In genomic region chr15:85707519-85708338, GRCh38 we compare ENCODE assay signal across 8 cellular contexts.
DNase-seq lines count a peak whose midpoint lies in the region; ATAC-seq and TF ChIP-seq lines count a peak whose summit lies in the region.

No MANE protein-coding gene starts in this region.

- no peak for TF ChIP-seq CTCF in VCaP (conservative IDR thresholded peaks at IDR 0.05)
- TF ChIP-seq CTCF in gastrocnemius medialis (IDR thresholded peaks at IDR 0.05 in 4 of 5, conservative IDR thresholded peaks at IDR 0.05 in 1 of 5) = peak in 1 of 5 experiments; percentile 9

- in situ Hi-C loops in gastrocnemius medialis (cut with MboI; ENCODE audit: low sequenced_read_pairs in 4 of 4) = loop anchor here in 3 of 4 donors (10.0 to 25.0 kb wide), 3 partner anchors 93 to 220 kb away; no protein-coding TSS in a partner anchor

- ATAC-seq in HG02642 (IDR thresholded peaks at IDR 0.05; ENCODE audit: poor library complexity, unreplicated experiment) (peak; percentile 17), Right ventricle myocardium superior (ENCODE audit: poor library complexity) (peak; percentile 39), gastrocnemius medialis (peak; percentile 76 to 84)

- H3K9me3 ChIP-seq in gastrocnemius medialis = no peaks in the 10 kb centered on the region

- peak overlapping the region; percentile 24 to 40 (median 29) for H3K4me3 ChIP-seq in gastrocnemius medialis

- H3K27ac ChIP-seq in VCaP (peak overlapping the region; percentile 57), gastrocnemius medialis (peak overlapping the region; percentile 82 to 86 (median 84))

- intact Hi-C loops in Right ventricle myocardium superior (cut with DNase I) = loop anchor here (10.0 kb wide), 1 partner anchor 213 kb away; no protein-coding TSS in a partner anchor
- intact Hi-C loops in gastrocnemius medialis (cut with DNase I; ENCODE audit: low total_unique reads) = loop anchor here (2.0 to 5.0 kb wide), 2 partner anchors 89 to 220 kb away; no protein-coding TSS in a partner anchor

- peaks cover 63% of the 10 kb centered on the region in 2 donors for H3K4me1 ChIP-seq in gastrocnemius medialis

- peak; percentile 30 for DNase-seq in GM03348 (ENCODE audit: low spot score)
- no peak for DNase-seq in Right ventricle myocardium superior
- peak in 1 of 2 donors; percentile 56 for DNase-seq in gastrocnemius medialis
- DNase-seq in germinal center (ENCODE audit: low spot score) = no peak
- no peak for DNase-seq in GDM1 (lab: John Stamatoyannopoulos, UW)
- no peak for DNase-seq in NK-92 treated with Interleukin-12 subunit alpha and Interleukin-12 subunit beta, amount 100 ng/mL, for 24 hours (lab: John Stamatoyannopoulos, UW)

- TF ChIP-seq POLR2A in gastrocnemius medialis (IDR thresholded peaks at IDR 0.05) = peak in 1 of 2 donors; percentile 47

- H3K27me3 ChIP-seq in gastrocnemius medialis = no peaks in the 10 kb centered on the region

- peaks cover 0 to 34% of the 10 kb centered on the region in 2 donors for H3K36me3 ChIP-seq in gastrocnemius medialis

Comparison
In these comparisons a context has a peak if more than half of its experiments do, and no peak if none do; other contexts are left out.
1. ATAC-seq: peak in every context shown above with its lines; median percentile 80 in gastrocnemius medialis; 39 in Right ventricle myocardium superior; 17 in HG02642.